8 cellular contexts compared by ENCODE assay signal in genomic region chr3:66472313-66473134, GRCh38. TPM values are rescaled to one million over a fixed set of nuclear protein-coding genes. Genes with fewer than 3 reads are reported as not detected.
DNase-seq lines count a peak whose midpoint lies in the region; ATAC-seq lines count a peak whose summit lies in the region.

No MANE protein-coding gene starts in this region.

- H3K4me1 Mint-ChIP-seq in activated T-cell treated with anti-CD3 and anti-CD28 coated beads, Interleukin-2, amount 50 U/mL, for 72 hours (ENCODE audit: low read depth) = peaks cover 34% of the 10 kb centered on the region

- H3K27me3 Mint-ChIP-seq in activated T-cell treated with anti-CD3 and anti-CD28 coated beads, Interleukin-2, amount 50 U/mL, for 72 hours (ENCODE audit: low read depth) = peaks cover 6% of the 10 kb centered on the region

- H3K27ac Mint-ChIP-seq in activated T-cell treated with anti-CD3 and anti-CD28 coated beads, Interleukin-2, amount 50 U/mL, for 72 hours = peak overlapping the region; percentile 86

- peaks cover 0 to 3% of the 10 kb centered on the region in 2 donors for H3K9me3 Mint-ChIP-seq in activated T-cell treated with anti-CD3 and anti-CD28 coated beads, Interleukin-2, amount 50 U/mL, for 72 hours

- DNase-seq in EL = peak; percentile 72
- peak; percentile 8 for DNase-seq in HK-2 (ENCODE audit: unreplicated experiment)
- DNase-seq in activated T-cell treated with anti-CD3 and anti-CD28 coated beads, Interleukin-2, amount 50 U/mL, for 72 hours = peak; percentile 66 to 67
- DNase-seq in kidney glomerular epithelial cell (lab: John Stamatoyannopoulos, UW) = peak; percentile 56
- no peak for DNase-seq in NCI-H2029 (lab: John Stamatoyannopoulos, UW)
- no peak for DNase-seq in NCI-H2171 treated with DMSO at 0.1 percent for 48 hours (lab: John Stamatoyannopoulos, UW)
- no peak for DNase-seq in SIG-M5 treated with dmso at 0.1 percent for 504 hours (lab: John Stamatoyannopoulos, UW; ENCODE audit: unreplicated experiment)

- peak overlapping the region; percentile 61 to 64 for H3K4me3 Mint-ChIP-seq in activated T-cell treated with anti-CD3 and anti-CD28 coated beads, Interleukin-2, amount 50 U/mL, for 72 hours

- H3K36me3 Mint-ChIP-seq in activated T-cell treated with anti-CD3 and anti-CD28 coated beads, Interleukin-2, amount 50 U/mL, for 72 hours (ENCODE audit: insufficient read depth in 2 of 2) = peaks cover 0 to 4% of the 10 kb centered on the region in 2 donors

- ATAC-seq in GM21515 (IDR thresholded peaks at IDR 0.05; ENCODE audit: unreplicated experiment) = peak; percentile 57
- ATAC-seq in activated T-cell treated with anti-CD3 and anti-CD28 coated beads, Interleukin-2, amount 50 U/mL, for 72 hours (replicated peaks in 1 of 2) = peak; percentile 86 to 89

RNA-seq across cellular contexts. Expression of gene LRIG1, which starts 28.3 kb away (rescaled TPM):
- total RNA-seq in activated T-cell treated with anti-CD3 and anti-CD28 coated beads, Interleukin-2, amount 50 U/mL, for 72 hours = 10 to 100 TPM; 21.6 to 44.8 TPM

Comparison
In these comparisons a context has a peak if more than half of its experiments do, and no peak if none do; other contexts are left out.
1. DNase-seq: peak in EL (single experiment), HK-2 (single experiment), activated T-cell treated with anti-CD3 and anti-CD28 coated beads, Interleukin-2, amount 50 U/mL, for 72 hours (2 of 2) and kidney glomerular epithelial cell (single experiment); none in NCI-H2029 (single experiment), NCI-H2171 treated with DMSO at 0.1 percent for 48 hours (single experiment) and SIG-M5 treated with dmso at 0.1 percent for 504 hours (single experiment).